Comparison of ENCODE assay signal across 11 cellular contexts in the genomic region with DNA sequence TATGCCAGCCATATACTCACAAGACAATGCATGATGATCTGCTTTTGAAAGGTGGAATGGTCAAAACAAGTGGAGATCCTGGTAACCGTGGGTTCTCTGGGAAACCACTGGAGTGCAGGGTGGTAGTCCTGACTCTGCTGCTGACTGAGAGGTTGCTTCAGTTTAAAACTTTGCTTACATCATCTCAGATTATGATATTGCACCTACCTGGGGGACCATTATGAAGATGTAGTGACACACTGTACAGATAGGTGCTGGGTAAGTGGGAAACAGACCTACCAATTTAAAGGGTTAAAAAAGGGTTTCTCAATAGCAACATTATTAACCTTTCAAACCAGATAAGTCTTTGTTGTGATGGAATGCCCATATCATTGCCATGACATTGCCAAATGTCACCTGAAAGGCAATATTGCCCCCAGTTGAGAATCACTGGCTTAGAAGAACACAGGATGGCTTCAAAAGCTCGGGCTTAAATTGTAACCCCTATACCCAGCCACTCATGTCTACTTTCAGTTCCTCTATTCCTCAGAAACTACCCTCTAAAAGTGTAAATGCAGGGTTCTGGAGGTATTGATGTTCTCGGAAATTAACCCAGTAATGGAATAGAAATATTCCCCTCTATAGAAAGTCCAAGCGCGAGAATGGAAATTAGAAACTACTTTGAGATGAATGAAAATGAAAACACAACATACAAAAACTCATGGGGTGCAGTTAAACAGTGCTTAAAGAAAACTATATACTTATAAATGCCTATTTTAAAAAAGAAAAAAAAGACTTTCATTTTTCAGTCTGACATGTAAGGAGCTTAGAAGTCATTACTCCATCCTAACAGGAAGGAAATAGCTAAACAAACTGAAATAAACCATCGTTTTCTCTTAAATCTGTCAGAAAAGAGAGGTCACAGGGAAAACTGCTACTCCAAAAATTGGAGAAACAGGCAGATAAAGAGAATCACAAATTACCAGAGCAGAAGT.
A peak's percentile ranks its signal among the peaks of the same experiment; 100 is the strongest.
DNase-seq lines count a peak whose midpoint lies in the region; ATAC-seq and TF ChIP-seq lines count a peak whose summit lies in the region.
"Had no signal": no experiment of that assay in that cellular context is flagged by ENCODE, and none has a peak within 500 bp of the region (broad histone marks: within the 10 kb centered on the region; RNA-seq: fewer than 3 reads in every experiment).

No MANE protein-coding gene starts in this region.

- H3K9me3 Mint-ChIP-seq in CD8-positive, alpha-beta memory T cell = no peaks in the 10 kb centered on the region
- no peaks in the 10 kb centered on the region for H3K9me3 Mint-ChIP-seq in activated B cell treated with CpG ODN at 0.5 μM for 24 hours
- H3K9me3 Mint-ChIP-seq: neural crest cell had no signal

- no peak overlapping the region for H3K27ac ChIP-seq in CD8-positive, alpha-beta memory T cell (ENCODE audit: low read depth, low read length)
- no peak overlapping the region for H3K27ac ChIP-seq in coronary artery

- ATAC-seq in GM19372 (IDR thresholded peaks at IDR 0.05; ENCODE audit: low read depth, unreplicated experiment) (peak; percentile 79), HG03095 (IDR thresholded peaks at IDR 0.05; ENCODE audit: unreplicated experiment) (peak; percentile 79), activated B cell treated with CpG ODN at 0.5 μM for 24 hours (ENCODE audit: low read depth) (peak; percentile 79)

- CTCF ChIA-PET in CD8-positive, alpha-beta memory T cell (lab: Charles Lee) = no interaction called here
- CTCF ChIA-PET in activated B cell treated with CpG ODN at 0.5 μM for 24 hours (lab: Charles Lee) = interaction anchor here (1.0 to 2.2 kb wide), 3 partner anchors 13 to 336 kb away, joined by 3 to 8 read pairs (median 3); no protein-coding TSS in a partner anchor

- intact Hi-C loops in activated B cell treated with CpG ODN at 0.5 μM for 24 hours (cut with micrococcal nuclease) = loop anchor here (2.0 kb wide), 1 partner anchor 32 kb away; no protein-coding TSS in a partner anchor

- peaks cover 34% of the 10 kb centered on the region for H3K4me1 ChIP-seq in CD8-positive, alpha-beta memory T cell (ENCODE audit: insufficient read depth, low read length)

- no peak for DNase-seq in CD8-positive, alpha-beta memory T cell
- DNase-seq in activated B cell treated with CpG ODN at 0.5 μM for 24 hours = no peak
- no peak for DNase-seq in stimulated activated CD4-positive, alpha-beta T cell treated with anti-CD3 and anti-CD28 coated beads, Interleukin-4, amount 100 ng/mL, for 4 hours
- DNase-seq in coronary artery (ENCODE audit: low spot score) = no peak
- no peak for DNase-seq in NCI-H187 (lab: John Stamatoyannopoulos, UW)
- no peak for DNase-seq in H4 (ENCODE audit: low spot score)
- DNase-seq: EL, NCI-H1092 had no signal

- peak overlapping the region; percentile 31 to 89 (median 86) for H3K27ac Mint-ChIP-seq in CD8-positive, alpha-beta memory T cell
- peak overlapping the region; percentile 70 for H3K27ac Mint-ChIP-seq in activated B cell treated with CpG ODN at 0.5 μM for 24 hours

- peaks cover 33 to 63% (median 51%) of the 10 kb centered on the region in 3 donors for H3K4me1 Mint-ChIP-seq in CD8-positive, alpha-beta memory T cell
- peaks cover 39% of the 10 kb centered on the region for H3K4me1 Mint-ChIP-seq in activated B cell treated with CpG ODN at 0.5 μM for 24 hours

- TF ChIP-seq CTCF in activated B cell treated with CpG ODN at 0.5 μM for 24 hours (IDR thresholded peaks at IDR 0.05) = no peak
- no peak for TF ChIP-seq CTCF in coronary artery (IDR thresholded peaks at IDR 0.05)

- H3K9me3 ChIP-seq in CD8-positive, alpha-beta memory T cell (ENCODE audit: low read length) = no peaks in the 10 kb centered on the region

- POLR2A ChIA-PET in CD8-positive, alpha-beta memory T cell (lab: Charles Lee) = no interaction called here
- POLR2A ChIA-PET in activated B cell treated with CpG ODN at 0.5 μM for 24 hours (lab: Charles Lee) = interaction anchor here (0.6 to 1.9 kb wide), 8 partner anchors 31 to 165 kb away, joined by 3 to 10 read pairs (median 4); a partner anchor contains a TSS

- H3K4me3 Mint-ChIP-seq in CD8-positive, alpha-beta memory T cell = peak overlapping the region in 6 of 7 donors; percentile 11 to 76 (median 47)
- H3K4me3 Mint-ChIP-seq in activated B cell treated with CpG ODN at 0.5 μM for 24 hours = peak overlapping the region; percentile 66
- H3K4me3 Mint-ChIP-seq: neural crest cell had no signal

- H3K36me3 ChIP-seq in CD8-positive, alpha-beta memory T cell (ENCODE audit: insufficient read depth, low read length) = no peaks in the 10 kb centered on the region

- no peaks in the 10 kb centered on the region for H3K27me3 ChIP-seq in CD8-positive, alpha-beta memory T cell (ENCODE audit: insufficient read depth, low read length, poor library complexity, severe bottlenecking)

- no peak overlapping the region for H3K4me3 ChIP-seq in CD8-positive, alpha-beta memory T cell (ENCODE audit: low read length)
- H3K4me3 ChIP-seq in coronary artery = no peak overlapping the region

- peaks cover 0 to 25% (median 0%) of the 10 kb centered on the region in 3 donors for H3K36me3 Mint-ChIP-seq in CD8-positive, alpha-beta memory T cell
- H3K36me3 Mint-ChIP-seq in activated B cell treated with CpG ODN at 0.5 μM for 24 hours (ENCODE audit: low read depth) = peaks cover 5% of the 10 kb centered on the region

- peaks cover 0 to 4% of the 10 kb centered on the region in 2 donors for H3K27me3 Mint-ChIP-seq in CD8-positive, alpha-beta memory T cell
- H3K27me3 Mint-ChIP-seq in activated B cell treated with CpG ODN at 0.5 μM for 24 hours = no peaks in the 10 kb centered on the region
